23 cellular contexts compared by ENCODE assay signal in genomic region chr11:113623114-113623513, GRCh38.
DNase-seq lines count a peak whose midpoint lies in the region; ATAC-seq, FAIRE-seq and TF ChIP-seq lines count a peak whose summit lies in the region.
"Had no signal": no experiment of that assay in that cellular context is flagged by ENCODE, and none has a peak within 500 bp of the region (broad histone marks: within the 10 kb centered on the region; RNA-seq: fewer than 3 reads in every experiment).

No MANE protein-coding gene starts in this region.

- H3K4me3 ChIP-seq in GM23248 (no peak overlapping the region), K562 (no peak overlapping the region)
- H3K4me3 ChIP-seq: A549, Peyer's patch, SJCRH30 had no signal

- no peak overlapping the region for H3K27ac Mint-ChIP-seq in activated CD4-positive, alpha-beta memory T cell treated with anti-CD3 and anti-CD28 coated beads for 36 hours
- no peak overlapping the region for H3K27ac Mint-ChIP-seq in natural killer cell
- H3K27ac Mint-ChIP-seq: B cell had no signal

- H3K4me2 ChIP-seq in GM23248 (ENCODE audit: unreplicated experiment) (no peak overlapping the region), K562 (ENCODE audit: insufficient read depth, low read length) (no peak overlapping the region)
- H3K4me2 ChIP-seq: A549, KMS-11 had no signal

- H3K9me3 Mint-ChIP-seq in activated CD4-positive, alpha-beta memory T cell treated with anti-CD3 and anti-CD28 coated beads for 36 hours = peaks cover 13% of the 10 kb centered on the region
- peaks cover 0 to 3% of the 10 kb centered on the region in 2 donors for H3K9me3 Mint-ChIP-seq in natural killer cell

- H3K4me1 ChIP-seq in GM23248 (ENCODE audit: insufficient read depth) (peaks cover 10% of the 10 kb centered on the region; the same call in 1 of the 2 replicates), K562 (replicated peaks in 1 of 2; ENCODE audit: control insufficient read depth in 2 of 2, insufficient read depth in 2 of 2, low read length in 2 of 2) (peaks cover 0 to 21% of the 10 kb centered on the region in 2 experiments; a peak in 3 of 5 replicates)
- H3K4me1 ChIP-seq: A549, Peyer's patch, SJCRH30 had no signal

- TF ChIP-seq POLR2A in K562 (conservative IDR thresholded peaks at IDR 0.05) = no peak

- no peaks in the 10 kb centered on the region for H3K36me3 Mint-ChIP-seq in activated CD4-positive, alpha-beta memory T cell treated with anti-CD3 and anti-CD28 coated beads for 36 hours
- no peaks in the 10 kb centered on the region for H3K36me3 Mint-ChIP-seq in natural killer cell

- in situ Hi-C loops in GM23248 (cut with MboI) (no loop called here), K562 (cut with MboI) (no loop called here)

- no peak overlapping the region for H2AFZ ChIP-seq in GM23248
- no peak overlapping the region for H2AFZ ChIP-seq in K562 (ENCODE audit: low read depth, low read length)

- peak; percentile 41 for DNase-seq in GM23248
- peak; percentile 72 for DNase-seq in RPMI7951 (ENCODE audit: low read depth)
- DNase-seq in K562 (ENCODE audit: extremely low read depth in 1 of 4, low spot score in 3 of 4) = no peak
- DNase-seq in iris pigment epithelial cell (ENCODE audit: low read depth) = peak; percentile 51
- no peak for DNase-seq in activated CD4-positive, alpha-beta memory T cell treated with anti-CD3 and anti-CD28 coated beads for 36 hours
- no peak for DNase-seq in natural killer cell
- no peak for DNase-seq in NCI-H2171 treated with DMSO at 0.1 percent for 48 hours (lab: John Stamatoyannopoulos, UW)
- DNase-seq: DND-41; GDM1; GOT3; HCEC 1CT; NCI-H1417; NCI-H187; NCI-H226; NCI-H524; NCI-H774; NK-92 treated with Interleukin-12 subunit alpha and Interleukin-12 subunit beta, amount 100 ng/mL, for 24 hours; Peyer's patch; SJCRH30 had no signal

- TF ChIP-seq RAD21 in K562 (CRISPR knock-in tag; conservative IDR thresholded peaks at IDR 0.05 in 1 of 2, IDR thresholded peaks at IDR 0.05 in 1 of 2) = no peak

- H3K79me2 ChIP-seq in GM23248 (ENCODE audit: insufficient read depth) (no peaks in the 10 kb centered on the region), K562 (ENCODE audit: control insufficient read depth, insufficient read depth, low read length) (no peaks in the 10 kb centered on the region)

- intact Hi-C loops in K562 (cut with micrococcal nuclease) = no loop called here
- intact Hi-C loops in activated CD4-positive, alpha-beta memory T cell treated with anti-CD3 and anti-CD28 coated beads for 36 hours (cut with micrococcal nuclease) = no loop called here
- intact Hi-C loops in natural killer cell (cut with micrococcal nuclease) = no loop called here

- no peaks in the 10 kb centered on the region for H3K36me3 ChIP-seq in GM23248 (ENCODE audit: low read depth)
- H3K36me3 ChIP-seq in K562 (ENCODE audit: control insufficient read depth, insufficient read depth, low read length) = no peaks in the 10 kb centered on the region
- H3K36me3 ChIP-seq: Peyer's patch, SJCRH30 had no signal

- peaks cover 15% of the 10 kb centered on the region for H3F3A ChIP-seq in GM23248 (ENCODE audit: insufficient read depth)

- CTCF ChIA-PET in K562 (lab: Yijun Ruan, JAX; ENCODE audit: low intra/inter-chr PET ratio) = no interaction called here
- CTCF ChIA-PET in activated CD4-positive, alpha-beta memory T cell treated with anti-CD3 and anti-CD28 coated beads for 36 hours (lab: Charles Lee) = no interaction called here

- no TSS peak for BruUV-seq in K562 (replicated peaks; lab: Mats Ljungman, UMichigan)

- H3K27ac ChIP-seq in GM23248 (no peak overlapping the region), K562 (ENCODE audit: extremely low read depth, low read depth, low read length) (no peak overlapping the region)
- H3K27ac ChIP-seq: A549, KMS-11, Peyer's patch, SJCRH30 had no signal

- H3K27me3 ChIP-seq in GM23248 (replicated peaks; ENCODE audit: insufficient read depth) (no peaks in the 10 kb centered on the region), K562 (ENCODE audit: control insufficient read depth in 2 of 2, insufficient read depth in 2 of 2, low read length in 2 of 2) (no peaks in the 10 kb centered on the region)
- H3K27me3 ChIP-seq: Peyer's patch, SJCRH30 had no signal

- no peaks in the 10 kb centered on the region for H3K4me1 Mint-ChIP-seq in activated CD4-positive, alpha-beta memory T cell treated with anti-CD3 and anti-CD28 coated beads for 36 hours (ENCODE audit: low read depth)
- no peaks in the 10 kb centered on the region for H3K4me1 Mint-ChIP-seq in natural killer cell
- H3K4me1 Mint-ChIP-seq: B cell had no signal

- H3K27me3 Mint-ChIP-seq in activated CD4-positive, alpha-beta memory T cell treated with anti-CD3 and anti-CD28 coated beads for 36 hours = peaks cover 7% of the 10 kb centered on the region
- peaks cover 12 to 55% of the 10 kb centered on the region in 2 donors for H3K27me3 Mint-ChIP-seq in natural killer cell (ENCODE audit: low read depth in 2 of 2)

- H4K20me1 ChIP-seq in GM23248 (ENCODE audit: insufficient read depth) (no peaks in the 10 kb centered on the region), K562 (replicated peaks; ENCODE audit: control insufficient read depth, insufficient read depth, low read length) (no peaks in the 10 kb centered on the region)

- TF ChIP-seq CTCF in K562 (IDR thresholded peaks at IDR 0.05 in 2 of 3, conservative IDR thresholded peaks at IDR 0.05 in 1 of 3; ENCODE audit: insufficient read depth in 2 of 3, low read depth in 1 of 3, low read length in 3 of 3) (no peak), natural killer cell (IDR thresholded peaks at IDR 0.05) (no peak)

- FAIRE-seq in K562 (lab: Jason Lieb, UNC) = peak; percentile 44
- FAIRE-seq: A549 had no signal

- H3K9ac ChIP-seq in GM23248 (no peak overlapping the region), K562 (ENCODE audit: insufficient read depth in 1 of 2, low read depth in 2 of 2, low read length in 2 of 2) (no peak overlapping the region)
- H3K9ac ChIP-seq: KMS-11 had no signal

- POLR2A ChIA-PET in K562 (lab: Yijun Ruan, JAX) = no interaction called here
- POLR2A ChIA-PET in activated CD4-positive, alpha-beta memory T cell treated with anti-CD3 and anti-CD28 coated beads for 36 hours (lab: Charles Lee) = no interaction called here

- TF ChIP-seq EP300 in K562 (IDR thresholded peaks at IDR 0.05; ENCODE audit: low read length) = peak; percentile 77

- WGBS in GM23248 (ENCODE audit: low coverage in 1 of 2, low lambda C conversion rate in 2 of 2, missing lambda C conversion rate in 2 of 2), 2 experiments = 76 to 86% methylated on average over 1 of the region's 1 CpG
- 36% methylated on average over 1 of the region's 1 CpG for WGBS in K562 (ENCODE audit: insufficient coverage, low coverage, missing lambda C conversion rate)

- H3K9me3 ChIP-seq in GM23248 (ENCODE audit: low read depth) (no peaks in the 10 kb centered on the region), K562 (replicated peaks; ENCODE audit: control insufficient read depth, insufficient read depth, low read depth, low read length) (0 out of 2 replicates have a peak, but pooled peaks cover 3% of the 10 kb centered on the region)
- H3K9me3 ChIP-seq: A549, Peyer's patch, SJCRH30 had no signal

- peak; percentile 39; the same call in 1 of the 3 replicates for ATAC-seq in K562
- ATAC-seq in natural killer cell = no peak
- no peak for ATAC-seq in HG03039 (IDR thresholded peaks at IDR 0.05; ENCODE audit: unreplicated experiment)
- ATAC-seq: A549 had no signal

- H3K4me3 Mint-ChIP-seq in activated CD4-positive, alpha-beta memory T cell treated with anti-CD3 and anti-CD28 coated beads for 36 hours = no peak overlapping the region
- no peak overlapping the region for H3K4me3 Mint-ChIP-seq in natural killer cell
- H3K4me3 Mint-ChIP-seq: B cell had no signal

- no peaks in the 10 kb centered on the region for H3K9me2 ChIP-seq in GM23248 (ENCODE audit: insufficient read depth)

- H3K9me1 ChIP-seq in K562 (ENCODE audit: control insufficient read depth, insufficient read depth, low read length) = no peaks in the 10 kb centered on the region

TF ChIP-seq in K562, 482 proteins besides CTCF, POLR2A, EP300 and RAD21 (continues in another document):
- TF ChIP-seq NBN (IDR thresholded peaks at IDR 0.05; ENCODE audit: low read depth) (no peak), NCOR1 (IDR thresholded peaks at IDR 0.05) (peak; percentile 59; the same call in 1 of the 2 replicates), TAL1 (IDR thresholded peaks at IDR 0.05) (peak; percentile 80), TRIM24 (IDR thresholded peaks at IDR 0.05) (no peak)

Comparison
In these comparisons a context has a peak if more than half of its experiments do, and no peak if none do; other contexts are left out.
1. DNase-seq: peak in GM23248 (single experiment), RPMI7951 (single experiment) and iris pigment epithelial cell (single experiment); none in K562 (0 of 4), activated CD4-positive, alpha-beta memory T cell treated with anti-CD3 and anti-CD28 coated beads for 36 hours (single experiment), natural killer cell (single experiment) and NCI-H2171 treated with DMSO at 0.1 percent for 48 hours (single experiment).